In the genomic region with DNA sequence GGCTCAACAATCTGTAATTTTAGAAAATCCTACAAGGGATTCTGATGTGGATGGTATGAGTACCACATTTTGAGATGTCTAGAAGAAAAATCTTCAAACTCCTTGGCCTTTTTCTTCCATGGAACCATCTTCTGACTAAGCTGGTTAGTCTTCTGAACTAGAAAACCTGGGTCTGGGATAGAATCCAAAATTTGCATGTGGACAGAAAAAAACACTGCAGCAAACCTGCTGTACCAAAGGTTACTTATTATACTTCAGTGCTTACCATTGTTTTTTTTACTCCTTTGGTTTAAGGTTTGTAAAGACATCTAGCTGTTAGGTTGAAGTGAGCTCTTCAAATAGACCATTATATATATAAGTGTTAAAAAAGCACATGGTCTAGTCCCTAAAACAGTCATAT, we compare ENCODE assay signal across 16 cellular contexts.
A peak's percentile ranks its signal among the peaks of the same experiment; 100 is the strongest.
DNase-seq lines count a peak whose midpoint lies in the region; ATAC-seq, FAIRE-seq and TF ChIP-seq lines count a peak whose summit lies in the region.
"Had no signal": no experiment of that assay in that cellular context is flagged by ENCODE, and none has a peak within 500 bp of the region (broad histone marks: within the 10 kb centered on the region; RNA-seq: fewer than 3 reads in every experiment).

No MANE protein-coding gene starts in this region.

- ATAC-seq in left lobe of liver = peak; percentile 68
- no peak for ATAC-seq in CD4-positive, alpha-beta T cell (ENCODE audit: poor library complexity)
- ATAC-seq: HCT116 had no signal

- no peaks in the 10 kb centered on the region for H3K36me3 ChIP-seq in MM.1S (replicated peaks; ENCODE audit: insufficient read depth, low read length)

- peaks cover 67% of the 10 kb centered on the region for H3K36me3 Mint-ChIP-seq in CD4-positive, alpha-beta T cell (ENCODE audit: low read depth)

- CTCF ChIA-PET in CD4-positive, alpha-beta T cell (lab: Charles Lee) = no interaction called here

- no peaks in the 10 kb centered on the region for H3K4me1 Mint-ChIP-seq in CD4-positive, alpha-beta T cell (ENCODE audit: low read depth)

- no peak overlapping the region for H3K4me3 Mint-ChIP-seq in CD4-positive, alpha-beta T cell

- no peaks in the 10 kb centered on the region for H3K9me3 ChIP-seq in CD4-positive, alpha-beta T cell (ENCODE audit: control insufficient read depth, low read length)
- H3K9me3 ChIP-seq in MM.1S (replicated peaks; ENCODE audit: insufficient read depth, low read length) = no peaks in the 10 kb centered on the region
- H3K9me3 ChIP-seq: BLaER1 had no signal

- H3K9me3 Mint-ChIP-seq in CD4-positive, alpha-beta T cell = no peaks in the 10 kb centered on the region

- in situ Hi-C loops in astrocyte of the cerebellum (cut with HindIII; ENCODE audit: low sequenced_read_pairs) = no loop called here

- H3K4me3 ChIP-seq in astrocyte of the cerebellum (ENCODE audit: low read depth, low read length) (no peak overlapping the region), epithelial cell of proximal tubule (ENCODE audit: low read depth, low read length) (no peak overlapping the region), MM.1S (ENCODE audit: low read length) (no peak overlapping the region)
- H3K4me3 ChIP-seq: BLaER1 had no signal

- no peaks in the 10 kb centered on the region for H3K79me2 ChIP-seq in MM.1S (ENCODE audit: low read length)

- H4K20me1 ChIP-seq in MM.1S (ENCODE audit: insufficient read depth, low read length) = no peaks in the 10 kb centered on the region
- H4K20me1 ChIP-seq: BLaER1 had no signal

- no peaks in the 10 kb centered on the region for H3K27me3 ChIP-seq in CD4-positive, alpha-beta T cell (ENCODE audit: control insufficient read depth, insufficient read depth, low read length)
- H3K27me3 ChIP-seq in MM.1S (replicated peaks; ENCODE audit: insufficient read depth, low read length) = no peaks in the 10 kb centered on the region
- H3K27me3 ChIP-seq: BLaER1 had no signal

- H3K27me3 Mint-ChIP-seq in CD4-positive, alpha-beta T cell = no peaks in the 10 kb centered on the region

- TF ChIP-seq CTCF in D721Med (IDR thresholded peaks at IDR 0.05; ENCODE audit: insufficient read depth, missing control alignments) (no peak), astrocyte of the cerebellum (IDR thresholded peaks at IDR 0.05; ENCODE audit: low read depth, low read length, missing control alignments) (no peak), epithelial cell of proximal tubule (conservative IDR thresholded peaks at IDR 0.05; ENCODE audit: low read depth, low read length) (no peak), MM.1S (IDR thresholded peaks at IDR 0.05; ENCODE audit: low read length) (no peak)
- TF ChIP-seq CTCF in CD4-positive, alpha-beta T cell (IDR thresholded peaks at IDR 0.05) = no peak

- DNase-seq in D721Med (ENCODE audit: insufficient read length, low spot score) (no peak), astrocyte of the cerebellum (ENCODE audit: low read depth) (peak; percentile 13), epithelial cell of proximal tubule (ENCODE audit: low read depth) (peak; percentile 39), left lobe of liver (ENCODE audit: low spot score) (no peak), MM.1S (no peak)
- DNase-seq in effector CD4-positive, alpha-beta T cell = no peak
- no peak for DNase-seq in activated CD4-positive, alpha-beta T cell treated with anti-CD3 and anti-CD28 coated beads for 48 hours
- DNase-seq in CD4-positive, alpha-beta T cell = no peak
- DNase-seq: 8988T, AML-193, DMS79 treated with DMSO at 0.1 percent for 48 hours, EL, GDM1 had no signal

- POLR2A ChIA-PET in CD4-positive, alpha-beta T cell (lab: Charles Lee) = no interaction called here

- H2AFZ ChIP-seq in MM.1S (ENCODE audit: low read length) = no peak overlapping the region

- no peaks in the 10 kb centered on the region for H3K9me2 ChIP-seq in MM.1S (replicated peaks; ENCODE audit: insufficient read depth, low read length)

- no peak overlapping the region for H3K9ac ChIP-seq in MM.1S (ENCODE audit: low read length)
- H3K9ac ChIP-seq: BLaER1 had no signal

- H3K4me1 ChIP-seq in MM.1S (ENCODE audit: low read length) = no peaks in the 10 kb centered on the region
- H3K4me1 ChIP-seq: BLaER1 had no signal

- no peaks in the 10 kb centered on the region for H3F3A ChIP-seq in MM.1S (ENCODE audit: insufficient read depth, low read length)

- intact Hi-C loops in CD4-positive, alpha-beta T cell (cut with DNase I, micrococcal nuclease) = loop anchor here in 1 of 2 experiments (5.0 to 10.0 kb wide), 3 partner anchors 267 to 1620 kb away; no protein-coding TSS in a partner anchor

- FAIRE-seq in D721Med (lab: Jason Lieb, UNC) = peak; percentile 32
- FAIRE-seq: GM12892 had no signal

- no peak overlapping the region for H3K27ac Mint-ChIP-seq in CD4-positive, alpha-beta T cell

- no peak overlapping the region for H3K4me2 ChIP-seq in MM.1S (ENCODE audit: low read depth, low read length)
- H3K4me2 ChIP-seq: BLaER1 had no signal

- no peak overlapping the region for H3K27ac ChIP-seq in CD4-positive, alpha-beta T cell (ENCODE audit: low read depth, low read length)
- H3K27ac ChIP-seq in MM.1S (ENCODE audit: low read length) = no peak overlapping the region
- H3K27ac ChIP-seq: BLaER1 had no signal

Comparison
In these comparisons a context has a peak if more than half of its experiments do, and no peak if none do; other contexts are left out.
1. DNase-seq: peak in astrocyte of the cerebellum (single experiment) and epithelial cell of proximal tubule (single experiment); none in D721Med (single experiment), left lobe of liver (single experiment), effector CD4-positive, alpha-beta T cell (single experiment), activated CD4-positive, alpha-beta T cell treated with anti-CD3 and anti-CD28 coated beads for 48 hours (single experiment), CD4-positive, alpha-beta T cell (0 of 10) and MM.1S (single experiment).